ENCODE assay signal across 9 cellular contexts in genomic region chr12:115341442-115341841, GRCh38.
DNase-seq lines count a peak whose midpoint lies in the region; ATAC-seq and TF ChIP-seq lines count a peak whose summit lies in the region.
"Had no signal": no experiment of that assay in that cellular context is flagged by ENCODE, and none has a peak within 500 bp of the region (broad histone marks: within the 10 kb centered on the region; RNA-seq: fewer than 3 reads in every experiment).

No MANE protein-coding gene starts in this region.

- H3K36me3 Mint-ChIP-seq in endothelial cell (ENCODE audit: low read depth, unreplicated experiment): no peaks in the 10 kb centered on the region

- no peak overlapping the region for H3K27ac Mint-ChIP-seq in endothelial cell (ENCODE audit: unreplicated experiment)

- H3K27me3 ChIP-seq in A673 (replicated peaks; ENCODE audit: insufficient read depth, low read depth, low read length, poor library complexity) (no peaks in the 10 kb centered on the region), colonic mucosa (no peaks in the 10 kb centered on the region)

- H3K9me3 ChIP-seq in A673 (ENCODE audit: low read depth, low read length, poor library complexity, severe bottlenecking) (peaks cover 7% of the 10 kb centered on the region), colonic mucosa (no peaks in the 10 kb centered on the region), mesodermal cell (ENCODE audit: control insufficient read depth, low read length) (peaks cover 13% of the 10 kb centered on the region)

- no peaks in the 10 kb centered on the region for H3K9me3 Mint-ChIP-seq in endothelial cell (ENCODE audit: unreplicated experiment)

- no peak overlapping the region for H3K4me3 ChIP-seq in A673 (ENCODE audit: low read depth, low read length, poor library complexity, severe bottlenecking)
- no peak overlapping the region for H3K4me3 ChIP-seq in colonic mucosa
- H3K4me3 ChIP-seq in mesodermal cell (ENCODE audit: extremely low read depth, insufficient read depth, low read length, poor library complexity, severe bottlenecking): no peak overlapping the region

- peak; percentile 28 for DNase-seq in A673 (ENCODE audit: low spot score)
- peak; percentile 96 for DNase-seq in HPDE6-E6E7 (ENCODE audit: extremely low spot score)
- peak; percentile 71 for DNase-seq in colonic mucosa
- no peak for DNase-seq in effector CD4-positive, alpha-beta T cell
- DNase-seq in endothelial cell (ENCODE audit: low spot score): no peak
- no peak for DNase-seq in NCI-H82 (lab: John Stamatoyannopoulos, UW)
- DNase-seq: WERI-Rb-1 had no signal

- no peak overlapping the region for H3K4me3 Mint-ChIP-seq in endothelial cell (ENCODE audit: unreplicated experiment)

- H3K27me3 Mint-ChIP-seq in endothelial cell (ENCODE audit: unreplicated experiment): no peaks in the 10 kb centered on the region

- H3K4me1 Mint-ChIP-seq in endothelial cell (ENCODE audit: unreplicated experiment): no peaks in the 10 kb centered on the region

- no TSS peak for BruUV-seq in A673 (replicated peaks; lab: Mats Ljungman, UMichigan)

- 83% methylated on average over 3 to 5 of the region's 6 CpGs for WGBS in mesodermal cell (ENCODE audit: insufficient coverage in 2 of 2), 2 experiments

- POLR2A ChIA-PET in A673 (lab: Charles Lee; ENCODE audit: low non-redundant PET): no interaction called here

- H3K36me3 ChIP-seq in A673 (ENCODE audit: insufficient read depth, low read length, poor library complexity, severe bottlenecking): no peaks in the 10 kb centered on the region
- H3K36me3 ChIP-seq in colonic mucosa: no peaks in the 10 kb centered on the region
- H3K36me3 ChIP-seq in mesodermal cell (ENCODE audit: control insufficient read depth, insufficient read depth, low read length): no peaks in the 10 kb centered on the region
- H3K36me3 ChIP-seq: WERI-Rb-1 had no signal

- H3K9ac ChIP-seq in colonic mucosa (ENCODE audit: low read depth in 2 of 2, low read length in 2 of 2): no peak overlapping the region

- TF ChIP-seq CTCF in A673 (conservative IDR thresholded peaks at IDR 0.05; ENCODE audit: low read depth, low read length) (no peak), colonic mucosa (IDR thresholded peaks at IDR 0.05) (no peak), endothelial cell (IDR thresholded peaks at IDR 0.05; ENCODE audit: unreplicated experiment) (no peak)

- CTCF ChIA-PET in A673 (lab: Charles Lee): no interaction called here

- no peaks in the 10 kb centered on the region for H3K4me1 ChIP-seq in A673 (ENCODE audit: insufficient read depth, low read length, poor library complexity, severe bottlenecking)
- no peaks in the 10 kb centered on the region for H3K4me1 ChIP-seq in colonic mucosa
- H3K4me1 ChIP-seq in mesodermal cell (ENCODE audit: control insufficient read depth, insufficient read depth, low read length, poor library complexity, severe bottlenecking): peaks cover 3% of the 10 kb centered on the region

- intact Hi-C loops in A673 (cut with micrococcal nuclease; ENCODE audit: unreplicated experiment): no loop called here
- intact Hi-C loops in colonic mucosa (cut with DNase I): no loop called here

- no peak for ATAC-seq in HG02623 (IDR thresholded peaks at IDR 0.05; ENCODE audit: unreplicated experiment)

- H3K27ac ChIP-seq in A673 (ENCODE audit: low read depth, low read length, poor library complexity, severe bottlenecking) (no peak overlapping the region), colonic mucosa (no peak overlapping the region), mesodermal cell (ENCODE audit: low read depth, low read length, severe bottlenecking) (peak overlapping the region; percentile 44)
- H3K27ac ChIP-seq: WERI-Rb-1 had no signal

Comparison
In these comparisons a context has a peak if more than half of its experiments do, and no peak if none do; other contexts are left out.
1. DNase-seq: peak in A673 (single experiment), HPDE6-E6E7 (single experiment) and colonic mucosa (single experiment); none in effector CD4-positive, alpha-beta T cell (single experiment), endothelial cell (single experiment) and NCI-H82 (single experiment).